In the genomic region with DNA sequence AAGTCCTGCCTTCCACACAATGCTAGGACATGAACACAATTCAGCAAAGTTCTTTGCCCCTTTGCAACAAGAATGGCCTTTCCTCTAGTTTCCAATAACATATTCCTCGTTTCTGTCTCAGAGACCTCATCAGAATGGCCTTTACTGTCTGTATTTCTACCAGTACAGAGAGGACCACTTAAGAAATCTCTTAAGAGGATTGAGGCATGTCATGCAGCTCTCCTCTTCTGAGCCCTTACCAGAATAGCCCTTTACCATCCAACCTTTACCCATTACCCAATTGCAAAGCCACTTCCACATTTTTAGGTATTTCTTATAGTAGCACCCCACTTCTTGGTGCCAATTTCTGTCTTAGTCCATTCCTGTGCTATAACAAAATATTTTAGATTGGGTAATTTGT, we compare ENCODE assay signal across 27 cellular contexts.
"Had no signal": no experiment of that assay in that cellular context is flagged by ENCODE, and none has a peak within 500 bp of the region (broad histone marks: within the 10 kb centered on the region; RNA-seq: fewer than 3 reads in every experiment).

No MANE protein-coding gene starts in this region.

- FAIRE-seq: colon had no signal

- H3K27me3 ChIP-seq: SJSA1 had no signal

- H3K27ac ChIP-seq: SJSA1, WERI-Rb-1 had no signal

- DNase-seq: activated CD4-positive, alpha-beta T cell treated with anti-CD3 and anti-CD28 coated beads for 36 hours; activated CD4-positive, alpha-beta T cell treated with anti-CD3 and anti-CD28 coated beads, Interleukin-2, amount 50 U/mL, for 1 hour; activated CD8-positive, alpha-beta memory T cell treated with anti-CD3 and anti-CD28 coated beads, Interleukin-2, amount 50 U/mL, for 4 hours; activated CD8-positive, alpha-beta T cell treated with anti-CD3 and anti-CD28 coated beads for 36 hours; activated gamma-delta T cell treated with Interleukin-2 at 50 U/mL for 16 hours; activated naive CD4-positive, alpha-beta T cell treated with anti-CD3 and anti-CD28 coated beads, Interleukin-2, amount 10 ng/mL, durations not matched to agents 7 days and 5 days; activated naive CD8-positive, alpha-beta T cell treated with anti-CD3 and anti-CD28 coated beads for 36 hours; activated T-cell treated with anti-CD3 and anti-CD28 coated beads, Interleukin-2, amount 50 U/mL, for 72 hours; anterior cingulate cortex; cerebellar nuclear complex; NCI-H1105; NCI-H1436; NCI-H1694 treated with DMSO at 0.1 percent for 48 hours; NCI-H2029 treated with DMSO at 0.1 percent for 48 hours; NCI-H2227 treated with DMSO at 0.1 percent for 48 hours; NCI-H526; NCI-H774; OCI-M1; RPMI8226; T-helper 2 cell; T1000; WERI-Rb-1 had no signal

- ATAC-seq: activated CD4-positive, alpha-beta T cell treated with anti-CD3 and anti-CD28 coated beads for 36 hours; activated CD8-positive, alpha-beta T cell treated with anti-CD3 and anti-CD28 coated beads for 36 hours; activated T-cell treated with anti-CD3 and anti-CD28 coated beads, Interleukin-2, amount 50 U/mL, for 72 hours; Panc1; Right ventricle myocardium inferior had no signal

- H3K36me3 ChIP-seq: WERI-Rb-1 had no signal

- H3K4me3 ChIP-seq: K562, SJSA1 had no signal

- H3K9me3 ChIP-seq: SJSA1 had no signal
